28 cellular contexts compared by ENCODE assay signal in the genomic region with DNA sequence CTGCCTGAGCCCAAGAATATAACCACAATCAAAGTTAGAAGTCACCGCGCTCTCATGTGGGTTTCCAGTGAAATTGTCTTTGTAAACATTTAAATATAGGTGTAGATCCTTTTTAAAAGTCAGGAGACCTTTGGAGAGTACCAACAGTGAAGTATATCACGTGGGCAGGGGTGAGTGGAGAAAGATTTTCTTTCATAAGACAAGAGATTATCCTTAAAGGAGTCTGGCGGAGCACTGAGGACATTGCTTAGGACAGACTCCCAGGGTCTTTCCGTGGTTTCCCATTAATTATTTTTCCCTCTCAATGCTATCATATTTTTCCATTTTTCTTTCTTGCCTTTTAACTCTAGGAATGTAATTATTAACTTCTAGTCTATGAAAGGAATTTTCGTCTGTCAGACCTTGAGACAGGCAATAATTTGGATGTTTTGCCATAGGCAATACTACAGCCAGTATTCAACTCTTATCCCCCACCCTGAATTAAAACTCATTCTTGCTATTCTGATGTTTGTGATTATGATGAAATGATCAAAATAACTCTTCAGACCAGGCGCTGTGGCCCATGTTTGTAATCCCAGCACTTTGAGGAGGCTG. TPM values are rescaled to one million over a fixed set of nuclear protein-coding genes. Genes with fewer than 3 reads are reported as not detected.
DNase-seq lines count a peak whose midpoint lies in the region; ATAC-seq, FAIRE-seq and TF ChIP-seq lines count a peak whose summit lies in the region.
"Had no signal": no experiment of that assay in that cellular context is flagged by ENCODE, and none has a peak within 500 bp of the region (broad histone marks: within the 10 kb centered on the region; RNA-seq: fewer than 3 reads in every experiment).

No MANE protein-coding gene starts in this region.

- POLR2A ChIA-PET in HepG2 (lab: Yijun Ruan, JAX) = no interaction called here

- no peak overlapping the region for H3K27ac ChIP-seq in HepG2 (ENCODE audit: extremely low read length, insufficient read depth, low read length)
- H3K27ac ChIP-seq in right lobe of liver = no peak overlapping the region
- H3K27ac ChIP-seq in left lung = no peak overlapping the region
- no peak overlapping the region for H3K27ac ChIP-seq in osteoblast (ENCODE audit: low read depth, low read length)
- no peak overlapping the region for H3K27ac ChIP-seq in Peyer's patch
- no peak overlapping the region for H3K27ac ChIP-seq in kidney (ENCODE audit: low read depth in 2 of 2, low read length in 2 of 2)
- no peak overlapping the region for H3K27ac ChIP-seq in WERI-Rb-1
- H3K27ac ChIP-seq: 22Rv1, PC-9, SJSA1 had no signal

- H4K20me1 ChIP-seq in HepG2 (ENCODE audit: insufficient read depth, low read length) (no peaks in the 10 kb centered on the region), osteoblast (ENCODE audit: insufficient read depth, low read length) (no peaks in the 10 kb centered on the region)

- H3K4me3 ChIP-seq in HepG2 (replicated peaks in 1 of 3; ENCODE audit: insufficient read depth in 1 of 3, low read depth in 2 of 3, low read length in 3 of 3) (no peak overlapping the region), right lobe of liver (no peak overlapping the region), left lung (no peak overlapping the region), osteoblast (ENCODE audit: insufficient read depth, low read length) (no peak overlapping the region), Peyer's patch (no peak overlapping the region), kidney (ENCODE audit: low read length in 2 of 2) (no peak overlapping the region), WERI-Rb-1 (ENCODE audit: low read depth, low read length) (no peak overlapping the region)
- H3K4me3 ChIP-seq: K562, PC-9, SJSA1 had no signal

- in situ Hi-C loops in HepG2 (cut with HindIII; ENCODE audit: extremely low pct_ligation_motif_present, low pct_unique_long_range_greater_than_20kb) = no loop called here

- TF ChIP-seq EP300 in HepG2 (IDR thresholded peaks at IDR 0.05; ENCODE audit: low read depth in 2 of 2, low read length in 2 of 2) = no peak
- no peak for TF ChIP-seq EP300 in HepG2 (CRISPR knock-in tag; IDR thresholded peaks at IDR 0.05; ENCODE audit: borderline replicate concordance)

- no peak for TF ChIP-seq CTCF in HepG2 (CRISPR knock-in tag; IDR thresholded peaks at IDR 0.05)
- TF ChIP-seq CTCF in right lobe of liver (IDR thresholded peaks at IDR 0.05) = no peak
- no peak for TF ChIP-seq CTCF in left lung (IDR thresholded peaks at IDR 0.05)
- no peak for TF ChIP-seq CTCF in osteoblast (IDR thresholded peaks at IDR 0.05; ENCODE audit: extremely low read depth, low read depth, low read length)
- TF ChIP-seq CTCF in Peyer's patch (IDR thresholded peaks at IDR 0.05) = no peak
- no peak for TF ChIP-seq CTCF in kidney (IDR thresholded peaks at IDR 0.05; ENCODE audit: borderline replicate concordance, extremely low read depth, insufficient read depth)
- no peak for TF ChIP-seq CTCF in WERI-Rb-1 (IDR thresholded peaks at IDR 0.05; ENCODE audit: low read depth, low read length)

- ATAC-seq in HepG2 (peak; percentile 45), right lobe of liver (no peak), left lung (peak; percentile 60), GM21526 (IDR thresholded peaks at IDR 0.05; ENCODE audit: low FRiP score, unreplicated experiment) (no peak)
- ATAC-seq: K562 had no signal

- no peak for TF ChIP-seq RAD21 in HepG2 (CRISPR knock-in tag; IDR thresholded peaks at IDR 0.05)

- DNase-seq in HepG2 (ENCODE audit: low spot score) (no peak), right lobe of liver (no peak), left lung (no peak), osteoblast (ENCODE audit: insufficient read length, low spot score, missing footprints) (peak; percentile 13), Peyer's patch (no peak), kidney (no peak), WERI-Rb-1 (no peak)
- DNase-seq: ACHN; BE2C; CD8-positive, alpha-beta memory T cell; MV-4-11; NCI-H1105; NCI-H146; NCI-H1930; NCI-H2107; NCI-H446; NCI-H524 treated with DMSO at 0.1 percent for 48 hours; NCI-H774; NK-92 treated with Interleukin-12 subunit alpha and Interleukin-12 subunit beta, amount 100 ng/mL, for 24 hours; PC-9; Right ventricle myocardium superior; RPMI8226 had no signal

- H3K27me3 ChIP-seq in HepG2 (ENCODE audit: control insufficient read depth in 1 of 2, insufficient read depth in 2 of 2, low read length in 2 of 2) (no peaks in the 10 kb centered on the region), right lobe of liver (no peaks in the 10 kb centered on the region), left lung (no peaks in the 10 kb centered on the region), osteoblast (ENCODE audit: insufficient read depth, low read length) (no peaks in the 10 kb centered on the region), Peyer's patch (no peaks in the 10 kb centered on the region), WERI-Rb-1 (ENCODE audit: insufficient read depth, low read depth, severe bottlenecking) (no peaks in the 10 kb centered on the region)
- H3K27me3 ChIP-seq: BE2C, SJSA1 had no signal

- H3K4me2 ChIP-seq in HepG2 (ENCODE audit: low read depth, low read length) (peak overlapping the region; percentile 10; the same call in 1 of the 2 replicates), osteoblast (ENCODE audit: insufficient read depth, low read length) (no peak overlapping the region)
- H3K4me2 ChIP-seq: PC-9 had no signal

- no TSS peak for BruUV-seq in HepG2 (replicated peaks; lab: Mats Ljungman, UMichigan)

- FAIRE-seq in HepG2 (lab: Jason Lieb, UNC) = no peak
- no peak for FAIRE-seq in kidney (lab: Jason Lieb, UNC)
- FAIRE-seq: D721Med, GM19239, K562 had no signal

- intact Hi-C loops in HepG2 (cut with micrococcal nuclease; ENCODE audit: unreplicated experiment) (loop anchor here (2.0 kb wide), 2 partner anchors 31 to 33 kb away; no protein-coding TSS in a partner anchor), right lobe of liver (cut with DNase I) (no loop called here), left lung (cut with DNase I) (no loop called here), kidney (cut with DNase I) (no loop called here)

- H3K9ac ChIP-seq in HepG2 (ENCODE audit: insufficient read depth, low read depth, low read length) (no peak overlapping the region), kidney (ENCODE audit: low read length in 2 of 2) (no peak overlapping the region)

- no peak for TF ChIP-seq POLR2A in HepG2 (IDR thresholded peaks at IDR 0.05; ENCODE audit: insufficient read depth in 1 of 2, low read depth in 2 of 2, low read length in 2 of 2)
- TF ChIP-seq POLR2A in right lobe of liver (IDR thresholded peaks at IDR 0.05) = no peak
- TF ChIP-seq POLR2A in Peyer's patch (IDR thresholded peaks at IDR 0.05) = no peak

- H3K4me1 ChIP-seq in HepG2 (ENCODE audit: insufficient read depth, low read length) = peaks cover 70% of the 10 kb centered on the region
- peaks cover 0 to 31% (median 9%) of the 10 kb centered on the region in 4 donors for H3K4me1 ChIP-seq in right lobe of liver
- H3K4me1 ChIP-seq in left lung = peaks cover 0 to 11% of the 10 kb centered on the region in 2 donors
- peaks cover 28% of the 10 kb centered on the region for H3K4me1 ChIP-seq in osteoblast (ENCODE audit: insufficient read depth, low read length)
- no peaks in the 10 kb centered on the region for H3K4me1 ChIP-seq in Peyer's patch
- peaks cover 2 to 7% of the 10 kb centered on the region in 2 donors for H3K4me1 ChIP-seq in kidney (ENCODE audit: control insufficient read depth in 1 of 2, insufficient read depth in 1 of 2, low read depth in 1 of 2, low read length in 2 of 2)
- H3K4me1 ChIP-seq: BE2C had no signal

- H2AFZ ChIP-seq in HepG2 (ENCODE audit: low read length) (no peak overlapping the region), osteoblast (ENCODE audit: low read length) (no peak overlapping the region)
- H2AFZ ChIP-seq: PC-9 had no signal

- H3K79me2 ChIP-seq in HepG2 (ENCODE audit: insufficient read depth, low read length) (no peaks in the 10 kb centered on the region), osteoblast (ENCODE audit: insufficient read depth, low read length) (peaks cover 58% of the 10 kb centered on the region)

- H3K36me3 ChIP-seq in HepG2 (replicated peaks in 1 of 2; ENCODE audit: control insufficient read depth in 1 of 2, insufficient read depth in 2 of 2, low read length in 2 of 2) (peaks cover 6 to 10% of the 10 kb centered on the region in 2 experiments; a peak in 4 of 5 replicates), right lobe of liver (no peaks in the 10 kb centered on the region), left lung (peaks cover 0 to 8% of the 10 kb centered on the region in 2 donors), osteoblast (ENCODE audit: insufficient read depth, low read length) (peaks cover 7% of the 10 kb centered on the region), Peyer's patch (no peaks in the 10 kb centered on the region), kidney (ENCODE audit: control insufficient read depth in 1 of 2, insufficient read depth in 2 of 2, low read length in 2 of 2) (no peaks in the 10 kb centered on the region), WERI-Rb-1 (no peaks in the 10 kb centered on the region)
- H3K36me3 ChIP-seq: BE2C had no signal

- no peaks in the 10 kb centered on the region for H3K9me3 ChIP-seq in HepG2 (ENCODE audit: low read length)
- H3K9me3 ChIP-seq in right lobe of liver = no peaks in the 10 kb centered on the region
- H3K9me3 ChIP-seq in left lung = no peaks in the 10 kb centered on the region
- no peaks in the 10 kb centered on the region for H3K9me3 ChIP-seq in osteoblast (ENCODE audit: low read depth, low read length)
- no peaks in the 10 kb centered on the region for H3K9me3 ChIP-seq in Peyer's patch
- H3K9me3 ChIP-seq in kidney (ENCODE audit: control insufficient read depth in 1 of 2, low read length in 2 of 2) = no peaks in the 10 kb centered on the region
- H3K9me3 ChIP-seq in WERI-Rb-1 (ENCODE audit: severe bottlenecking) = no peaks in the 10 kb centered on the region
- H3K9me3 ChIP-seq: BE2C, SJSA1 had no signal

- CTCF ChIA-PET in HepG2 (lab: Yijun Ruan, JAX; ENCODE audit: low intra/inter-chr PET ratio, low total read pairs) = interaction anchor here (1.1 kb wide), 1 partner anchor 64 kb away, joined by 3 read pairs; no protein-coding TSS in a partner anchor

- 82% methylated on average over 7 of the region's 7 CpGs for WGBS in HepG2 (ENCODE audit: low lambda C conversion rate)
- 78% methylated on average over 6 of the region's 7 CpGs for WGBS in right lobe of liver (ENCODE audit: insufficient coverage, low coverage, low lambda C conversion rate, missing lambda C conversion rate)

RNA-seq across cellular contexts. Expression of a gene that starts 31.4 kb away (rescaled TPM):
- total RNA-seq in HepG2 (2016; rRNA removed; fragmentation: Illumina TruSeq; extraction: Trizol) (26.0 and 41.5 TPM in 2 replicates), right lobe of liver (10 to 100 TPM in 4 of 6 experiments, 1 to 10 TPM in 2; 7.6 to 22.8 (median 10.8) TPM), left lung (10 to 100 TPM; 20.8 to 55.8 TPM), osteoblast (22.1 and 29.7 TPM in 2 replicates), Peyer's patch (10 to 100 TPM; 19.8 to 35.0 (median 27.8) TPM), kidney (9.6 TPM)
- 23.2 and 25.3 TPM in 2 replicates for total RNA-seq in HepG2 (2016; cell fraction: cytosol; rRNA removed; fragmentation: Illumina TruSeq; extraction: Trizol; ENCODE audit: low read depth)
- 20.4 and 37.6 TPM in 2 replicates for total RNA-seq in HepG2 (2016; cell fraction: insoluble cytoplasmic fraction; rRNA removed; fragmentation: Illumina TruSeq; extraction: Trizol)
- 25.3 and 27.7 TPM in 2 replicates for total RNA-seq in HepG2 (2016; cell fraction: membrane; rRNA removed; fragmentation: Illumina TruSeq; extraction: Trizol)
- 42.3 and 54.4 TPM in 2 replicates for total RNA-seq in HepG2 (2016; cell fraction: nucleus; rRNA removed; fragmentation: Illumina TruSeq; extraction: Trizol)
- polyA plus RNA-seq in HepG2 (2011; rRNA removed) (17.5 and 23.2 TPM in 2 replicates), kidney (ENCODE audit: insufficient read depth, low read depth, low replicate concordance) (4.1 TPM)
- polyA plus RNA-seq in HepG2 (2011; cell fraction: cytosol; rRNA removed) = 15.5 and 17.2 TPM in 2 replicates
- polyA plus RNA-seq in HepG2 (2011; cell fraction: nucleus; rRNA removed) = 27.8 and 35.0 TPM in 2 replicates
- 16.7 and 19.0 TPM in 2 replicates for polyA plus RNA-seq in HepG2 (2012)
- polyA plus RNA-seq in HepG2 (2016; cell fraction: cytosol; fragmentation: Illumina TruSeq; extraction: Trizol; ENCODE audit: low read depth) = 6.6 TPM in 2 replicates
- polyA plus RNA-seq in HepG2 (2016; cell fraction: insoluble cytoplasmic fraction; fragmentation: Illumina TruSeq; extraction: Trizol; ENCODE audit: low read depth) = 17.6 TPM in 2 replicates
- 12.8 and 13.8 TPM in 2 replicates for polyA plus RNA-seq in HepG2 (2016; cell fraction: membrane; fragmentation: Illumina TruSeq; extraction: Trizol; ENCODE audit: low read depth)
- polyA plus RNA-seq in HepG2 (2016; cell fraction: nucleus; fragmentation: Illumina TruSeq; extraction: Trizol; ENCODE audit: insufficient read depth, low read depth) = 82.1 and 89.2 TPM in 2 replicates
- 3.6 and 20.0 TPM in 2 replicates for polyA minus RNA-seq in HepG2 (2011; rRNA and poly(A)+ RNA removed; ENCODE audit: low replicate concordance)
- polyA minus RNA-seq in HepG2 (2011; cell fraction: cytosol; rRNA and poly(A)+ RNA removed) = 18.9 and 22.3 TPM in 2 replicates
- polyA minus RNA-seq in HepG2 (2011; cell fraction: nucleus; rRNA and poly(A)+ RNA removed) = 44.4 and 61.2 TPM in 2 replicates

Comparison
In these comparisons a context has a peak if more than half of its experiments do, and no peak if none do; other contexts are left out.
1. ATAC-seq: peak in HepG2 (single experiment) and left lung (single experiment); none in right lobe of liver (0 of 4) and GM21526 (single experiment).